ENCODE assay signal across 8 cellular contexts in the genomic region with DNA sequence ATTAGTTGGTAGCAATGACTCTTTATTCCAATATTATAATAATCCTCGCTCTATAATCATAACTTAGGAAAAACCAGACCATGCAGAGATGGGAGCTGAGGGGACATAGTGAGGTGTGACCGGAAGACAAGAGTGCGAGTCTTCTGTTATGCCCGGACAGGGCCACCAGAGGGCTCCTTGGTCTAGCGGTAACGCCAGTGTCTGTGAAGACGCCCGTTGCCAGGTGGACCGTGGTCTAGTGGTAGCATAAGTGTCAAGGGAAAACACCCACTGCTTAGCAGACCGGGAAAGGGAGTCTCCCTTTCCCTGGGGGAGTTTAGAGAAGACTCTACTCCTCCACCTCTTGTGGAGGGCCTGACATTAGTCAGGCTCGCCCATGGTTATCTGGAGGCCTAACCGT. TPM values are rescaled to one million over a fixed set of nuclear protein-coding genes. Genes with fewer than 3 reads are reported as not detected.
A peak's percentile ranks its signal among the peaks of the same experiment; 100 is the strongest.
DNase-seq lines count a peak whose midpoint lies in the region; FAIRE-seq and TF ChIP-seq lines count a peak whose summit lies in the region.
"Not testable (repeated sequence)": the region's sequence is repeated elsewhere in the genome, so short reads cannot be mapped to it uniquely, and the experiment has no call there.

No MANE protein-coding gene starts in this region.

- peak; percentile 78 to 80 for TF ChIP-seq RAD21 in H1 (IDR thresholded peaks at IDR 0.05 in 1 of 2, conservative IDR thresholded peaks at IDR 0.05 in 1 of 2; ENCODE audit: low read depth in 2 of 2, low read length in 2 of 2)

- not testable (repeated sequence) for H2BK20ac ChIP-seq in H1 (ENCODE audit: low read length)

- H3K9me3 ChIP-seq in H1 (ENCODE audit: insufficient read depth in 2 of 2, low read depth in 1 of 2, low read length in 1 of 2): peaks cover 11 to 18% of the 10 kb centered on the region in 2 experiments
- not testable (repeated sequence) for H3K9me3 ChIP-seq in kidney (ENCODE audit: control insufficient read depth in 1 of 2, low read length in 2 of 2); uterus

- not testable (repeated sequence) for H2BK120ac ChIP-seq in H1 (replicated peaks; ENCODE audit: low read depth, low read length)

- peak; percentile 69 to 81 (median 76) for TF ChIP-seq CTCF in H1 (IDR thresholded peaks at IDR 0.05; ENCODE audit: control extremely low read depth in 1 of 3, insufficient read depth in 1 of 3, low read depth in 1 of 3, low read length in 3 of 3)
- TF ChIP-seq CTCF in kidney (IDR thresholded peaks at IDR 0.05; ENCODE audit: borderline replicate concordance, extremely low read depth, insufficient read depth): peak; percentile 63
- TF ChIP-seq CTCF in uterus (IDR thresholded peaks at IDR 0.05): peak; percentile 47 to 65 (median 56)

- 39% methylated on average over 12 of the region's 12 CpGs; no CpG with 5 or more reads in 1 of the 2 experiments for WGBS in H1 (ENCODE audit: extremely low coverage in 1 of 2, insufficient coverage in 1 of 2, insufficient read length in 1 of 2, insufficient replicate concordance in 2 of 2, low coverage in 1 of 2, low lambda C conversion rate in 2 of 2, missing lambda C conversion rate in 1 of 2), 2 experiments

- H3K79me2 ChIP-seq in H1 (ENCODE audit: control insufficient read depth in 1 of 2, insufficient read depth in 2 of 2, low read length in 2 of 2): not testable (repeated sequence)

- not testable (repeated sequence) for TF ChIP-seq POLR2A in H1 (IDR thresholded peaks at IDR 0.05; ENCODE audit: control extremely low read depth in 1 of 2, low read depth in 2 of 2, low read length in 2 of 2); uterus (IDR thresholded peaks at IDR 0.05)

- not testable (repeated sequence) for H3K36me3 ChIP-seq in H1 (ENCODE audit: control insufficient read depth in 2 of 4, insufficient read depth in 4 of 4, low read length in 3 of 4); kidney (ENCODE audit: control insufficient read depth in 1 of 2, insufficient read depth in 2 of 2, low read length in 2 of 2); uterus

- H4K8ac ChIP-seq in H1 (ENCODE audit: extremely low read depth, insufficient read depth, low read length): not testable (repeated sequence)

- not testable (repeated sequence) for TF ChIP-seq EP300 in H1 (IDR thresholded peaks at IDR 0.05; ENCODE audit: borderline replicate concordance in 1 of 2, low read depth in 2 of 2, low read length in 2 of 2)

- H4K91ac ChIP-seq in H1 (replicated peaks; ENCODE audit: insufficient read length, low read length): not testable (repeated sequence)

- H2BK5ac ChIP-seq in H1 (ENCODE audit: low read depth, low read length): not testable (repeated sequence)

- H3K18ac ChIP-seq in H1 (ENCODE audit: extremely low read depth, low read length): not testable (repeated sequence)

- FAIRE-seq in RCC 7860 (lab: Jason Lieb, UNC); H1 (lab: Jason Lieb, UNC): not testable (repeated sequence)
- peak; percentile 53 for FAIRE-seq in kidney (lab: Jason Lieb, UNC)

- CTCF ChIA-PET in H1 (lab: Charles Lee; ENCODE audit: partially characterized antibody): interaction anchor here (0.7 to 2.1 kb wide), 26 partner anchors 9 to 192 kb away, joined by 3 to 14 read pairs (median 4); a partner anchor contains a TSS

- H3K4me2 ChIP-seq in H1 (ENCODE audit: insufficient read depth in 1 of 2, low read depth in 2 of 2, low read length in 2 of 2): not testable (repeated sequence)

- not testable (repeated sequence) for H2BK12ac ChIP-seq in H1 (ENCODE audit: low read depth, low read length)

- H3K23me2 ChIP-seq in H1 (ENCODE audit: low read depth, low read length): not testable (repeated sequence)

- H3K56ac ChIP-seq in H1 (replicated peaks; ENCODE audit: insufficient read length, low read depth, low read length): not testable (repeated sequence)

- H4K20me1 ChIP-seq in H1 (replicated peaks in 1 of 2; ENCODE audit: control insufficient read depth in 1 of 2, insufficient read depth in 2 of 2, low read length in 2 of 2): not testable (repeated sequence)

- not testable (repeated sequence) for H3K14ac ChIP-seq in H1 (ENCODE audit: insufficient read length)

- H3K9ac ChIP-seq in H1 (replicated peaks in 1 of 4; ENCODE audit: extremely low read depth in 1 of 4, low read depth in 3 of 4, low read length in 3 of 4); kidney (ENCODE audit: low read length in 2 of 2): not testable (repeated sequence)

- intact Hi-C loops in kidney (cut with DNase I); uterus (cut with DNase I; ENCODE audit: low total_unique reads): not testable (repeated sequence)

- not testable (repeated sequence) for H4K5ac ChIP-seq in H1 (ENCODE audit: insufficient read length, low read depth, low read length)

- not testable (repeated sequence) for H2AFZ ChIP-seq in H1 (ENCODE audit: low read length)

- not testable (repeated sequence) for H3K23ac ChIP-seq in H1 (ENCODE audit: insufficient read length)

- H3K27ac ChIP-seq in H1 (ENCODE audit: low read depth, low read length); kidney (ENCODE audit: low read depth in 2 of 2, low read length in 2 of 2); uterus: not testable (repeated sequence)

- POLR2A ChIA-PET in H1 (lab: Charles Lee; ENCODE audit: partially characterized antibody): interaction anchor here (0.6 to 1.7 kb wide), 8 partner anchors 8 to 133 kb away, joined by 3 to 6 read pairs (median 3); a partner anchor contains a TSS

- H3K4me1 ChIP-seq in H1 (replicated peaks in 1 of 4; ENCODE audit: control insufficient read depth in 3 of 4, insufficient read depth in 4 of 4, low read length in 3 of 4); kidney (ENCODE audit: control insufficient read depth in 1 of 2, insufficient read depth in 1 of 2, low read depth in 1 of 2, low read length in 2 of 2); uterus: not testable (repeated sequence)

- not testable (repeated sequence) for H2BK15ac ChIP-seq in H1 (ENCODE audit: low read length)

- not testable (repeated sequence) for H3K4me3 ChIP-seq in H1 (ENCODE audit: extremely low read depth in 1 of 4, insufficient read depth in 2 of 4, low read depth in 3 of 4, low read length in 4 of 4); kidney (ENCODE audit: low read length in 2 of 2); uterus

- not testable (repeated sequence) for H3K4ac ChIP-seq in H1 (replicated peaks; ENCODE audit: insufficient read length, low read depth, low read length)

- not testable (repeated sequence) for H3K79me1 ChIP-seq in H1 (ENCODE audit: low read depth, low read length)

- H3K27me3 ChIP-seq in H1 (replicated peaks in 1 of 4; ENCODE audit: control insufficient read depth in 3 of 4, extremely low read depth in 1 of 4, insufficient read depth in 3 of 4, low read length in 3 of 4); uterus: not testable (repeated sequence)

- DNase-seq in ELR (ENCODE audit: low read depth): peak; percentile 63
- DNase-seq in MV-4-11 (lab: John Stamatoyannopoulos, UW): peak; percentile 33
- DNase-seq in RCC 7860 (ENCODE audit: low spot score): peak; percentile 50
- DNase-seq in activated T-cell treated with anti-CD3 and anti-CD28 coated beads for 24 hours (ENCODE audit: low read depth): peak; percentile 21
- DNase-seq in H1 (ENCODE audit: low read depth in 1 of 2, low spot score in 2 of 2): peak in 1 of 2 experiments; percentile 88
- DNase-seq in kidney: peak; percentile 85
- peak; percentile 47 for DNase-seq in renal cortical epithelial cell (ENCODE audit: low read depth)
- peak; percentile 42 to 50 for DNase-seq in uterus

- not testable (repeated sequence) for H2AK5ac ChIP-seq in H1 (ENCODE audit: low read depth, low read length)

RNA-seq across cellular contexts. Expression of a gene that starts 7.9 kb away (rescaled TPM):
- not detected in 2 replicates for total RNA-seq in H1 (2021; fragmentation: NEBNext Ultra II Directional; extraction: Animal tissue kit (Norgen Biotek cat#: 25700))
- polyA plus RNA-seq in H1 (2011; rRNA removed) (0.19 TPM in 1 of 2 replicates, not detected in the other), kidney (ENCODE audit: insufficient read depth, low read depth, low replicate concordance) (not detected)
- not detected for polyA plus RNA-seq in H1 (2011; cell fraction: cytosol; rRNA removed)
- polyA plus RNA-seq in H1 (2011; cell fraction: nucleus; rRNA removed): not detected
- polyA plus RNA-seq in H1 (2012, experiment 1 of 2): not detected in 4 replicates
- polyA plus RNA-seq in H1 (2012, experiment 2 of 2): not detected
- not detected for polyA plus RNA-seq in H1 (2013, experiment 1 of 2)
- polyA plus RNA-seq in H1 (2013, experiment 2 of 2): not detected
- polyA minus RNA-seq in H1 (2011; rRNA and poly(A)+ RNA removed): not detected in 2 replicates
- polyA minus RNA-seq in H1 (2011; cell fraction: cytosol; rRNA and poly(A)+ RNA removed): not detected
- not detected for polyA minus RNA-seq in H1 (2011; cell fraction: nucleus; rRNA and poly(A)+ RNA removed)
- total RNA-seq in kidney (not detected), renal cortical epithelial cell (not detected in 2 replicates), uterus (not detected)

RNA-seq across cellular contexts. Expression of a gene that starts 33.3 kb away (rescaled TPM):
- 2.3 and 4.1 TPM in 2 replicates for total RNA-seq in H1 (2021; fragmentation: NEBNext Ultra II Directional; extraction: Animal tissue kit (Norgen Biotek cat#: 25700))
- polyA plus RNA-seq in H1 (2011; rRNA removed) (2.7 and 3.8 TPM in 2 replicates), kidney (ENCODE audit: insufficient read depth, low read depth, low replicate concordance) (8.1 TPM)
- 4.1 TPM for polyA plus RNA-seq in H1 (2011; cell fraction: cytosol; rRNA removed)
- polyA plus RNA-seq in H1 (2011; cell fraction: nucleus; rRNA removed): 3.0 TPM
- 2.8 to 5.4 TPM (median 4.4 TPM) in 4 replicates for polyA plus RNA-seq in H1 (2012, experiment 1 of 2)
- 3.1 TPM for polyA plus RNA-seq in H1 (2012, experiment 2 of 2)
- polyA plus RNA-seq in H1 (2013, experiment 1 of 2): 1.4 TPM
- polyA plus RNA-seq in H1 (2013, experiment 2 of 2): 2.1 TPM
- 2.5 and 3.1 TPM in 2 replicates for polyA minus RNA-seq in H1 (2011; rRNA and poly(A)+ RNA removed)
- polyA minus RNA-seq in H1 (2011; cell fraction: cytosol; rRNA and poly(A)+ RNA removed): 1.9 TPM
- polyA minus RNA-seq in H1 (2011; cell fraction: nucleus; rRNA and poly(A)+ RNA removed): 1.4 TPM
- total RNA-seq in kidney (1.5 TPM), renal cortical epithelial cell (1.0 and 2.4 TPM in 2 replicates), uterus (1 to 10 TPM in 3 of 4 donors, not detected in 1; 1.2 to 4.1 (median 1.5) TPM)

RNA-seq across cellular contexts. Expression of a gene that starts 33.5 kb away (rescaled TPM):
- 51.9 and 53.1 TPM in 2 replicates for total RNA-seq in H1 (2021; fragmentation: NEBNext Ultra II Directional; extraction: Animal tissue kit (Norgen Biotek cat#: 25700))
- polyA plus RNA-seq in H1 (2011; rRNA removed) (13.5 and 19.2 TPM in 2 replicates), kidney (ENCODE audit: insufficient read depth, low read depth, low replicate concordance) (0.80 TPM)
- 16.5 TPM for polyA plus RNA-seq in H1 (2011; cell fraction: cytosol; rRNA removed)
- polyA plus RNA-seq in H1 (2011; cell fraction: nucleus; rRNA removed): 52.5 TPM
- 40.8 to 47.7 TPM (median 43.9 TPM) in 4 replicates for polyA plus RNA-seq in H1 (2012, experiment 1 of 2)
- 28.7 TPM for polyA plus RNA-seq in H1 (2012, experiment 2 of 2)
- polyA plus RNA-seq in H1 (2013, experiment 1 of 2): 16.6 TPM
- 16.5 TPM for polyA plus RNA-seq in H1 (2013, experiment 2 of 2)
- polyA minus RNA-seq in H1 (2011; rRNA and poly(A)+ RNA removed): 11.5 and 11.6 TPM in 2 replicates
- polyA minus RNA-seq in H1 (2011; cell fraction: cytosol; rRNA and poly(A)+ RNA removed): 26.4 TPM
- polyA minus RNA-seq in H1 (2011; cell fraction: nucleus; rRNA and poly(A)+ RNA removed): 9.0 TPM
- total RNA-seq in kidney (1.3 TPM), renal cortical epithelial cell (0.15 TPM in 1 of 2 replicates, not detected in the other), uterus (10 to 100 TPM in 1 of 4 donors, 1 to 10 TPM in 1, under 1 TPM in 1, not detected in 1; 0.29 to 12.0 (median 2.9) TPM)

RNA-seq across cellular contexts. Expression of a gene that starts 42.4 kb away (rescaled TPM):
- total RNA-seq in H1 (2021; fragmentation: NEBNext Ultra II Directional; extraction: Animal tissue kit (Norgen Biotek cat#: 25700)): 1,424 and 1,786 TPM in 2 replicates
- polyA plus RNA-seq in H1 (2011; rRNA removed) (under 0.01 TPM in 2 replicates), kidney (ENCODE audit: insufficient read depth, low read depth, low replicate concordance) (not detected)
- polyA plus RNA-seq in H1 (2011; cell fraction: cytosol; rRNA removed): under 0.01 TPM
- under 0.01 TPM for polyA plus RNA-seq in H1 (2011; cell fraction: nucleus; rRNA removed)
- 269 to 479 TPM in 2 of 4 replicates, not detected in the others for polyA plus RNA-seq in H1 (2012, experiment 1 of 2)
- not detected for polyA plus RNA-seq in H1 (2012, experiment 2 of 2)
- not detected for polyA plus RNA-seq in H1 (2013, experiment 1 of 2)
- not detected for polyA plus RNA-seq in H1 (2013, experiment 2 of 2)
- polyA minus RNA-seq in H1 (2011; rRNA and poly(A)+ RNA removed): 17,972 and 34,273 TPM in 2 replicates
- 67,273 TPM for polyA minus RNA-seq in H1 (2011; cell fraction: cytosol; rRNA and poly(A)+ RNA removed)
- polyA minus RNA-seq in H1 (2011; cell fraction: nucleus; rRNA and poly(A)+ RNA removed): under 0.01 TPM
- total RNA-seq in kidney (3,016 TPM), renal cortical epithelial cell (under 0.01 TPM in 2 replicates), uterus (1,000 to 10,000 TPM in 1 of 4 donors, under 1 TPM in 3; under 0.01 to 2,308 (median under 0.01) TPM)

RNA-seq across cellular contexts. Expression of a gene that starts 43.7 kb away (rescaled TPM):
- total RNA-seq in H1 (2021; fragmentation: NEBNext Ultra II Directional; extraction: Animal tissue kit (Norgen Biotek cat#: 25700)): 1,112 and 1,388 TPM in 2 replicates
- polyA plus RNA-seq in H1 (2011; rRNA removed) (under 0.01 TPM in 2 replicates), kidney (ENCODE audit: insufficient read depth, low read depth, low replicate concordance) (not detected)
- polyA plus RNA-seq in H1 (2011; cell fraction: cytosol; rRNA removed): under 0.01 TPM
- under 0.01 TPM for polyA plus RNA-seq in H1 (2011; cell fraction: nucleus; rRNA removed)
- polyA plus RNA-seq in H1 (2012, experiment 1 of 2): 129 to 168 TPM in 2 of 4 replicates, not detected in the others
- not detected for polyA plus RNA-seq in H1 (2012, experiment 2 of 2)
- polyA plus RNA-seq in H1 (2013, experiment 1 of 2): not detected
- polyA plus RNA-seq in H1 (2013, experiment 2 of 2): not detected
- 15,221 and 27,096 TPM in 2 replicates for polyA minus RNA-seq in H1 (2011; rRNA and poly(A)+ RNA removed)
- polyA minus RNA-seq in H1 (2011; cell fraction: cytosol; rRNA and poly(A)+ RNA removed): 41,377 TPM
- polyA minus RNA-seq in H1 (2011; cell fraction: nucleus; rRNA and poly(A)+ RNA removed): under 0.01 TPM
- total RNA-seq in kidney (18,412 TPM), renal cortical epithelial cell (under 0.01 TPM in 2 replicates), uterus (over 10,000 TPM in 1 of 4 donors, under 1 TPM in 3; under 0.01 to 24,687 (median under 0.01) TPM)
